19 cellular contexts compared by ENCODE assay signal in the genomic region with DNA sequence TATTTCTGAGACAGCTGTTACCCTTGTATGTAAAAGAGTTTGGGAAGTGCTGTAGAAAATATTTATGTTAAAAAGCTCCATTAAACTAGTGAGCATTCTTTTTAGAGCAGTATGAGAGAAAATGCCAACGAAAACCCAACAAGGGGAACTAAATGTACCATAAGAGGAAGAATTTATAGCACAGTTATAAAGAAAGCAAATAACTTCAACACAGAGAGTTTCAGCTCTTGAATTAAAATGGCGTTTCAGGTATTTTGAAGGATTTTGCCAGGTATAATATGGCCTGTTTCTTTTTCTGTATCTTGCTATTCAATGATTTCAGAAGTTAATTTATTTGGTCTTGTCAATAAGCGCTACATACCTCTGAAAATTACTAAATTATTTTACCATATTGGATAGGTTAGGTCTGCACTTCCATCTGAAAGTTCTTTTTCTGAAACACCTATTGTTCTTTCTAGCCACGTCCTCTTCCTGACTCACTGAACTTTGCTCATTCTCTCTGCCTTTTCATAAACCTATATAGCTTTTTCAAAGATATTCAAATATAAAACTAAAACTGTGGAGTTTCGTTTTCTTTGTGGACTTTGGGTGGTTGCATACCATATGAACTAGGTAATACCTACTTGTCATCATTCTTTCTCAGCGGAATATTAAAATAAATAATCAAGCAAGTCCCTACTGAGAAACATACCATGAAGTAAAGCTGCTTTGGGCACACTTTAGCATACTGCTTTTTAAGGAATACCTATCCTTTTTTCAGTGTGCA.
DNase-seq lines count a peak whose midpoint lies in the region; ATAC-seq, FAIRE-seq and TF ChIP-seq lines count a peak whose summit lies in the region.
"Had no signal": no experiment of that assay in that cellular context is flagged by ENCODE, and none has a peak within 500 bp of the region (broad histone marks: within the 10 kb centered on the region; RNA-seq: fewer than 3 reads in every experiment).

No MANE protein-coding gene starts in this region.

- H3K27ac ChIP-seq in SJSA1 (peak overlapping the region; percentile 89), tibial artery (no peak overlapping the region)
- H3K27ac ChIP-seq: 22Rv1, neural progenitor cell, spleen, thoracic aorta had no signal

- peaks cover 5% of the 10 kb centered on the region for H3K4me1 Mint-ChIP-seq in type B pancreatic cell (ENCODE audit: unreplicated experiment)

- intact Hi-C loops in tibial artery (cut with DNase I; ENCODE audit: low total_unique reads) = no loop called here

- DNase-seq in DMS53 (lab: John Stamatoyannopoulos, UW) (peak; percentile 13), DMS53 treated with DMSO at 0.1 percent for 48 hours (lab: John Stamatoyannopoulos, UW; ENCODE audit: unreplicated experiment) (no peak), SJSA1 (ENCODE audit: low read depth in 1 of 2, low spot score in 2 of 2) (peak in 1 of 2 experiments; percentile 87), fibroblast of mammary gland (ENCODE audit: low read depth) (peak; percentile 15), type B pancreatic cell (ENCODE audit: extremely low spot score, unreplicated experiment) (no peak), tibial artery (no peak), GM12891 (ENCODE audit: insufficient read length, low spot score) (no peak)
- DNase-seq: activated naive CD8-positive, alpha-beta T cell treated with anti-CD3 and anti-CD28 coated beads, Interleukin-2, amount 50 U/mL, for 24 hours; left ventricle myocardium superior; NCI-H146; NCI-H526; SHP77; spleen had no signal

- H3K4me3 ChIP-seq in SJSA1 (no peak overlapping the region), fibroblast of mammary gland (ENCODE audit: control insufficient read depth, low read depth, low read length) (no peak overlapping the region), tibial artery (no peak overlapping the region)
- H3K4me3 ChIP-seq: neural progenitor cell, spleen, thoracic aorta had no signal

- H3K9me3 ChIP-seq in SJSA1 (replicated peaks) (no peaks in the 10 kb centered on the region), tibial artery (no peaks in the 10 kb centered on the region)
- H3K9me3 ChIP-seq: thoracic aorta had no signal

- no peaks in the 10 kb centered on the region for H3K9me3 Mint-ChIP-seq in type B pancreatic cell
- H3K9me3 Mint-ChIP-seq: activated naive CD8-positive, alpha-beta T cell treated with anti-CD3 and anti-CD28 coated beads, Interleukin-2, amount 50 U/mL, for 24 hours had no signal

- H3K36me3 Mint-ChIP-seq in type B pancreatic cell = peaks cover 14% of the 10 kb centered on the region

- no peak for TF ChIP-seq POLR2A in GM12891 (IDR thresholded peaks at IDR 0.05; ENCODE audit: low read depth, low read length)

- H3K4me1 ChIP-seq in SJSA1 (replicated peaks) (peaks cover 43% of the 10 kb centered on the region), tibial artery (no peaks in the 10 kb centered on the region)
- H3K4me1 ChIP-seq: neural progenitor cell, spleen had no signal

- ATAC-seq in GM18867 (IDR thresholded peaks at IDR 0.05; ENCODE audit: unreplicated experiment) = no peak
- ATAC-seq: activated naive CD8-positive, alpha-beta T cell treated with anti-CD3 and anti-CD28 coated beads, Interleukin-2, amount 50 U/mL, for 24 hours; left ventricle myocardium superior had no signal

- peak overlapping the region; percentile 90 for H3K27ac Mint-ChIP-seq in type B pancreatic cell
- H3K27ac Mint-ChIP-seq: activated naive CD8-positive, alpha-beta T cell treated with anti-CD3 and anti-CD28 coated beads, Interleukin-2, amount 50 U/mL, for 24 hours; neural progenitor cell had no signal

- no peaks in the 10 kb centered on the region for H3K27me3 Mint-ChIP-seq in type B pancreatic cell
- H3K27me3 Mint-ChIP-seq: activated naive CD8-positive, alpha-beta T cell treated with anti-CD3 and anti-CD28 coated beads, Interleukin-2, amount 50 U/mL, for 24 hours had no signal

- H3K36me3 ChIP-seq in SJSA1 (no peaks in the 10 kb centered on the region; the same call in 1 of the 2 replicates), tibial artery (no peaks in the 10 kb centered on the region)
- H3K36me3 ChIP-seq: spleen, thoracic aorta had no signal

- no peak overlapping the region for H3K4me3 Mint-ChIP-seq in type B pancreatic cell
- H3K4me3 Mint-ChIP-seq: activated naive CD8-positive, alpha-beta T cell treated with anti-CD3 and anti-CD28 coated beads, Interleukin-2, amount 50 U/mL, for 24 hours; neural progenitor cell had no signal

- H3K27me3 ChIP-seq in SJSA1 (replicated peaks) (no peaks in the 10 kb centered on the region), tibial artery (no peaks in the 10 kb centered on the region)
- H3K27me3 ChIP-seq: neural progenitor cell, spleen had no signal

- TF ChIP-seq CTCF in fibroblast of mammary gland (conservative IDR thresholded peaks at IDR 0.05; ENCODE audit: control insufficient read depth, insufficient read depth, low read depth, low read length) = no peak
- no peak for TF ChIP-seq CTCF in type B pancreatic cell (conservative IDR thresholded peaks at IDR 0.05)
- no peak for TF ChIP-seq CTCF in tibial artery (IDR thresholded peaks at IDR 0.05)

- no peak for FAIRE-seq in GM12891 (lab: Jason Lieb, UNC)
- FAIRE-seq: H1, HTR-8/SVneo had no signal

TF ChIP-seq in GM12891, 5 proteins besides CTCF, POLR2A, EP300 and RAD21:
- no peak for TF ChIP-seq SPI1 (IDR thresholded peaks at IDR 0.05; ENCODE audit: low read depth, low read length)
- TF ChIP-seq PAX5 (IDR thresholded peaks at IDR 0.05; ENCODE audit: insufficient read depth, low read length, severe bottlenecking) = no peak
- TF ChIP-seq POLR2AphosphoS5 (IDR thresholded peaks at IDR 0.05; ENCODE audit: low read depth, low read length) = no peak
- no peak for TF ChIP-seq TAF1 (IDR thresholded peaks at IDR 0.05; ENCODE audit: low read depth, low read length)
- no peak for TF ChIP-seq POU2F2 (IDR thresholded peaks at IDR 0.05; ENCODE audit: low read depth, low read length)

Comparison
In these comparisons a context has a peak if more than half of its experiments do, and no peak if none do; other contexts are left out.
1. DNase-seq: peak in DMS53 (single experiment) and fibroblast of mammary gland (single experiment); none in DMS53 treated with DMSO at 0.1 percent for 48 hours (single experiment), type B pancreatic cell (single experiment), tibial artery (0 of 2) and GM12891 (single experiment).